In genomic region chr3:10744098-10744465, GRCh38 we compare ENCODE assay signal across 1 cellular context.
TF ChIP-seq lines count a peak whose summit lies in the region.

No MANE protein-coding gene starts in this region.

TF ChIP-seq in HEK293, 187 proteins besides CTCF, POLR2A, EP300 and RAD21 (continued from another document):
- TF ChIP-seq PATZ1 (tag by site-specific recombination; IDR thresholded peaks at IDR 0.05) (no peak), EGR2 (tag by site-specific recombination; IDR thresholded peaks at IDR 0.05; ENCODE audit: low read depth) (no peak), ZNF423 (tag by site-specific recombination; IDR thresholded peaks at IDR 0.05) (no peak), ZBTB26 (tag by site-specific recombination; optimal IDR thresholded peaks at IDR 0.05) (no peak), GLIS1 (tag by site-specific recombination; IDR thresholded peaks at IDR 0.05) (peak; percentile 61; the same call in 1 of the 2 replicates), TSHZ1 (tag by site-specific recombination; IDR thresholded peaks at IDR 0.05; ENCODE audit: borderline replicate concordance) (no peak), BCL11B (tag by site-specific recombination; IDR thresholded peaks at IDR 0.05; ENCODE audit: low read depth) (no peak)
